In the genomic region with DNA sequence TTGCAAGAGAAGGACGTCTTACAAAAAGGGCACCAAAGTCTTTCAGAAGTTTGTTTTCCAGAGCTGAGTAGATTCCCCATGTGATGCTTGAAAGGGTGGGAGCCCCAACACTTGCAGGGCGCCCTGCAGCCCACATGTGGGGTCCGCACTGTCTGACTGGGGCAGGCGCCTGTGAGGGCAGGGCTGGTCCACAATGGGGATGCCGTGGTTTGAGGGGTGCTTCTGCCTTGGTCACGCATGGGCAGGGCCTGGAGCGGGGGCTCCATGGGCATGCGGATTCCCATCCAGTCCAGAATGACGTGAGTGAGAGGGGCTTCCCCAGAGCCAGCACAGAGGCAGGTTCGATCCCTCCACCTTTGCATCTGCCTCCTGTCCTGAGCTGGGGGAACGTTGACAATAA, we compare ENCODE assay signal across 23 cellular contexts.
"Had no signal": no experiment of that assay in that cellular context is flagged by ENCODE, and none has a peak within 500 bp of the region (broad histone marks: within the 10 kb centered on the region; RNA-seq: fewer than 3 reads in every experiment).

No MANE protein-coding gene starts in this region.

- H3K9ac ChIP-seq: neural progenitor cell had no signal

- H3K27ac ChIP-seq: heart right ventricle, hepatocyte, neural progenitor cell, ovary, right atrium auricular region, right lobe of liver, tibial nerve, vagina had no signal

- H3K27me3 ChIP-seq: hepatocyte, neural progenitor cell, ovary, right atrium auricular region, right lobe of liver, tibial nerve, vagina had no signal

- DNase-seq: heart right ventricle; islet precursor cell; kidney glomerular epithelial cell; left cardiac atrium; naive B cell; natural killer cell; nephron progenitor cell; ovary; right lobe of liver; stimulated activated CD4-positive, alpha-beta T cell treated with anti-CD3 and anti-CD28 coated beads, Interleukin-12 subunit alpha, Interleukin-12 subunit beta, amount 100 ng/mL, for 4 hours; stimulated activated CD4-positive, alpha-beta T cell treated with anti-CD3 and anti-CD28 coated beads, Interleukin-15, amount 100 ng/mL, for 24 hours; stimulated activated CD4-positive, alpha-beta T cell treated with anti-CD3 and anti-CD28 coated beads, Interleukin-2, amount 100 ng/mL, for 24 hours; stimulated activated CD4-positive, alpha-beta T cell treated with anti-CD3 and anti-CD28 coated beads, Interleukin-4, amount 100 ng/mL, for 1 hour; stimulated activated naive B cell treated with anti-CD40 and anti-IgM and Interleukin-4, amounts not matched to agents 10 μg/mL and 1 μg/mL and 100 μg/mL, for 72 hours; substantia nigra had no signal

- ATAC-seq: left cardiac atrium; left lobe of liver; natural killer cell; right lobe of liver; stimulated activated naive B cell treated with anti-CD40 and anti-IgM and Interleukin-4, amounts not matched to agents 10 μg/mL and 1 μg/mL and 100 μg/mL, for 72 hours had no signal

- H3K4me2 ChIP-seq: hepatocyte, neural progenitor cell, smooth muscle cell had no signal

- H3K4me3 ChIP-seq: heart right ventricle, hepatocyte, lung, neural progenitor cell, ovary, right atrium auricular region, right lobe of liver, smooth muscle cell, tibial nerve, vagina had no signal

- H3K9me3 ChIP-seq: right lobe of liver, vagina had no signal

- H2AFZ ChIP-seq: hepatocyte, neural progenitor cell had no signal

- H3K4me1 ChIP-seq: heart right ventricle, neural progenitor cell, right atrium auricular region, tibial nerve, vagina had no signal

- H3K36me3 ChIP-seq: heart right ventricle, neural progenitor cell, ovary, right atrium auricular region, right lobe of liver, vagina had no signal
